Comparison of ENCODE assay signal across 8 cellular contexts in genomic region chr6:154370545-154370944, GRCh38. TPM values are rescaled to one million over a fixed set of nuclear protein-coding genes. Genes with fewer than 3 reads are reported as not detected.
DNase-seq lines count a peak whose midpoint lies in the region; ATAC-seq and TF ChIP-seq lines count a peak whose summit lies in the region.

No MANE protein-coding gene starts in this region.

- H3K4me1 ChIP-seq in adrenal gland (replicated peaks in 1 of 2) = peaks cover 0 to 9% of the 10 kb centered on the region in 2 donors

- no peak for TF ChIP-seq POLR2A in adrenal gland (IDR thresholded peaks at IDR 0.05)

- peak; percentile 75 for ATAC-seq in GM19463 (IDR thresholded peaks at IDR 0.05; ENCODE audit: unreplicated experiment)

- 2 to 11% (median 5%) methylated on average over 4 of the region's 4 CpGs for WGBS in adrenal gland, 4 donors

- H3K4me3 ChIP-seq in adrenal gland (no peak overlapping the region), kidney epithelial cell (ENCODE audit: low read depth, low read length) (no peak overlapping the region)

- intact Hi-C loops in adrenal gland (cut with DNase I) = loop anchor here in 1 of 2 donors (5.0 kb wide), 1 partner anchor 218 kb away; no protein-coding TSS in a partner anchor

- H3K27ac ChIP-seq in adrenal gland = no peak overlapping the region

- TF ChIP-seq CTCF in adrenal gland (IDR thresholded peaks at IDR 0.05) (peak; percentile 19 to 52 (median 45)), kidney epithelial cell (IDR thresholded peaks at IDR 0.05; ENCODE audit: insufficient read depth, low read length, poor library complexity, severe bottlenecking) (peak; percentile 54)

- no peaks in the 10 kb centered on the region for H3K27me3 ChIP-seq in adrenal gland
- no peaks in the 10 kb centered on the region for H3K27me3 ChIP-seq in kidney epithelial cell (ENCODE audit: control insufficient read depth, insufficient read depth, low read length)

- peak; percentile 10 for DNase-seq in NCI-H1105 treated with DMSO at 0.1 percent for 48 hours (lab: John Stamatoyannopoulos, UW)
- DNase-seq in NCI-H1105 (lab: John Stamatoyannopoulos, UW) = no peak
- peak; percentile 39 for DNase-seq in HT-29 (ENCODE audit: low spot score)
- DNase-seq in adrenal gland = peak; percentile 25 to 63 (median 36)
- DNase-seq in kidney epithelial cell (ENCODE audit: low read depth) = no peak
- no peak for DNase-seq in NCI-H345 treated with DMSO at 0.1 percent for 48 hours (lab: John Stamatoyannopoulos, UW; ENCODE audit: unreplicated experiment)
- no peak for DNase-seq in effector CD8-positive, alpha-beta T cell (lab: John Stamatoyannopoulos, UW)

- no peaks in the 10 kb centered on the region for H3K36me3 ChIP-seq in adrenal gland (replicated peaks in 1 of 2)
- H3K36me3 ChIP-seq in kidney epithelial cell (ENCODE audit: control insufficient read depth, insufficient read depth, low read length) = no peaks in the 10 kb centered on the region

- H3K9me3 ChIP-seq in adrenal gland (replicated peaks in 1 of 3) = no peaks in the 10 kb centered on the region

RNA-seq across cellular contexts. Expression of gene IPCEF1, which starts 13.9 kb away (rescaled TPM):
- total RNA-seq in HT-29 (2014; rRNA removed; shearing (Covaris generic)) = 0.44 TPM in 1 of 2 replicates, not detected in the other
- total RNA-seq in adrenal gland (1 to 10 TPM in 3 of 8 donors, under 1 TPM in 4, not detected in 1; 0.28 to 1.2 (median 0.93) TPM), kidney epithelial cell (0.34 and 1.0 TPM in 2 replicates)
- under 1 TPM; 0.07 to 0.62 (median 0.16) TPM for polyA plus RNA-seq in adrenal gland

Comparison
In these comparisons a context has a peak if more than half of its experiments do, and no peak if none do; other contexts are left out.
1. DNase-seq: peak in NCI-H1105 treated with DMSO at 0.1 percent for 48 hours (single experiment), HT-29 (single experiment) and adrenal gland (7 of 7); none in NCI-H1105 (single experiment), kidney epithelial cell (single experiment), NCI-H345 treated with DMSO at 0.1 percent for 48 hours (single experiment) and effector CD8-positive, alpha-beta T cell (single experiment).